ENCODE assay signal across 1 cellular context in genomic region chr19:7751157-7751783, GRCh38.
TF ChIP-seq lines count a peak whose summit lies in the region.

No MANE protein-coding gene starts in this region.

TF ChIP-seq in GM23338, 12 proteins besides CTCF, POLR2A, EP300 and RAD21 (continued from another document):
- no peak for TF ChIP-seq REST (IDR thresholded peaks at IDR 0.05; ENCODE audit: unreplicated experiment)
